Comparison of ENCODE assay signal across 8 cellular contexts in genomic region chr15:72227720-72228119, GRCh38. TPM values are rescaled to one million over a fixed set of nuclear protein-coding genes. Genes with fewer than 3 reads are reported as not detected.
DNase-seq lines count a peak whose midpoint lies in the region; ATAC-seq, FAIRE-seq and TF ChIP-seq lines count a peak whose summit lies in the region.

No MANE protein-coding gene starts in this region.

- no peak for TF ChIP-seq EP300 in SK-N-SH (IDR thresholded peaks at IDR 0.05; ENCODE audit: borderline replicate concordance in 1 of 2, low read depth in 1 of 2, low read length in 1 of 2)

- CTCF ChIA-PET in SK-N-SH (lab: Yijun Ruan, JAX) = interaction anchor here (1.1 to 3.2 kb wide), 6 partner anchors 12 to 41 kb away, joined by 3 to 35 read pairs (median 15); partner anchors contain the start of gene GRAMD2A

- peak overlapping the region; percentile 96 for H3K9ac ChIP-seq in SK-N-SH

- H3K9me3 ChIP-seq in SK-N-SH (no peaks in the 10 kb centered on the region), small intestine (ENCODE audit: control insufficient read depth, low read depth) (no peaks in the 10 kb centered on the region)

- no peaks in the 10 kb centered on the region for H3K9me2 ChIP-seq in SK-N-SH

- H3K4me3 ChIP-seq in SK-N-SH (ENCODE audit: low read depth in 2 of 2, low read length in 1 of 2) = peak overlapping the region; percentile 88 to 90
- H3K4me3 ChIP-seq in epithelial cell of esophagus (ENCODE audit: low read length) = peak overlapping the region; percentile 96
- H3K4me3 ChIP-seq in small intestine (ENCODE audit: low read depth in 1 of 2, low read length in 2 of 2) = no peak overlapping the region

- H3F3A ChIP-seq in SK-N-SH (replicated peaks; ENCODE audit: insufficient read depth) = peaks cover 72% of the 10 kb centered on the region

- TF ChIP-seq RAD21 in SK-N-SH (IDR thresholded peaks at IDR 0.05; ENCODE audit: low read length) = no peak

- no peak overlapping the region for H2AFZ ChIP-seq in SK-N-SH (ENCODE audit: low read depth)

- peaks cover 40 to 58% of the 10 kb centered on the region in 2 experiments for H3K4me1 ChIP-seq in SK-N-SH (ENCODE audit: control insufficient read depth in 1 of 2, insufficient read depth in 2 of 2, low read depth in 1 of 2, low read length in 1 of 2)
- H3K4me1 ChIP-seq in small intestine (ENCODE audit: control insufficient read depth in 2 of 2, insufficient read depth in 1 of 2, low read depth in 1 of 2, low read length in 1 of 2) = peaks cover 13 to 19% of the 10 kb centered on the region in 2 donors

- FAIRE-seq in small intestine (lab: Jason Lieb, UNC) = no peak

- no peak for ATAC-seq in SK-N-SH treated with all-trans-retinoic acid at 6 μM for 48 hours

- 40% methylated on average over 4 of the region's 4 CpGs for WGBS in SK-N-SH (ENCODE audit: low lambda C conversion rate)
- 57 to 78% (median 60%) methylated on average over 4 of the region's 4 CpGs for WGBS in small intestine, 3 donors

- H3K4me2 ChIP-seq in SK-N-SH = peak overlapping the region; percentile 93

- no peaks in the 10 kb centered on the region for H3K27me3 ChIP-seq in SK-N-SH (ENCODE audit: insufficient read depth)
- H3K27me3 ChIP-seq in small intestine (ENCODE audit: control insufficient read depth in 2 of 2, insufficient read depth in 2 of 2, low read length in 2 of 2) = no peaks in the 10 kb centered on the region

- H3K36me3 ChIP-seq in SK-N-SH (replicated peaks in 1 of 2; ENCODE audit: control insufficient read depth in 1 of 2, insufficient read depth in 2 of 2, low read length in 1 of 2) = peaks cover 22 to 30% of the 10 kb centered on the region in 2 experiments
- no peaks in the 10 kb centered on the region for H3K36me3 ChIP-seq in small intestine (ENCODE audit: control insufficient read depth in 2 of 2, insufficient read depth in 2 of 2, low read length in 2 of 2)

- H3K27ac ChIP-seq in SK-N-SH (ENCODE audit: low read depth in 2 of 2, low read length in 1 of 2) = peak overlapping the region; percentile 89 to 96
- H3K27ac ChIP-seq in small intestine (ENCODE audit: low read depth in 1 of 2, low read length in 1 of 2) = peak overlapping the region; percentile 33 to 57

- peaks cover 92% of the 10 kb centered on the region for H3K79me2 ChIP-seq in SK-N-SH (ENCODE audit: insufficient read depth)

- DNase-seq in SK-N-SH (no peak), SKM-1 (lab: John Stamatoyannopoulos, UW; ENCODE audit: unreplicated experiment) (peak; percentile 39), epithelial cell of esophagus (ENCODE audit: low read depth) (no peak), small intestine (no peak), cerebellar cortex (ENCODE audit: low spot score) (no peak), NCI-H345 (lab: John Stamatoyannopoulos, UW) (no peak)
- no peak for DNase-seq in activated effector memory CD4-positive, alpha-beta T cell treated with anti-CD3 and anti-CD28 coated beads, Interleukin-2, amount 50 U/mL, for 16 hours

- H4K20me1 ChIP-seq in SK-N-SH (ENCODE audit: insufficient read depth) = peaks cover 68% of the 10 kb centered on the region

- TF ChIP-seq CTCF in SK-N-SH (IDR thresholded peaks at IDR 0.05) (no peak), epithelial cell of esophagus (IDR thresholded peaks at IDR 0.05; ENCODE audit: insufficient read depth, low read depth, low read length, missing control alignments) (no peak)

- POLR2A ChIA-PET in SK-N-SH (lab: Yijun Ruan, JAX) = interaction anchor here (0.6 to 2.3 kb wide), 3 partner anchors 11 to 1603 kb away, joined by 6 to 10 read pairs (median 8); no protein-coding TSS in a partner anchor

TF ChIP-seq in SK-N-SH, 30 proteins besides CTCF, POLR2A, EP300 and RAD21:
- no peak for TF ChIP-seq SIN3A (IDR thresholded peaks at IDR 0.05; ENCODE audit: borderline replicate concordance, low read depth, low read length)
- TF ChIP-seq NFIC (IDR thresholded peaks at IDR 0.05; ENCODE audit: borderline replicate concordance) = no peak
- TF ChIP-seq, protein P1, sequence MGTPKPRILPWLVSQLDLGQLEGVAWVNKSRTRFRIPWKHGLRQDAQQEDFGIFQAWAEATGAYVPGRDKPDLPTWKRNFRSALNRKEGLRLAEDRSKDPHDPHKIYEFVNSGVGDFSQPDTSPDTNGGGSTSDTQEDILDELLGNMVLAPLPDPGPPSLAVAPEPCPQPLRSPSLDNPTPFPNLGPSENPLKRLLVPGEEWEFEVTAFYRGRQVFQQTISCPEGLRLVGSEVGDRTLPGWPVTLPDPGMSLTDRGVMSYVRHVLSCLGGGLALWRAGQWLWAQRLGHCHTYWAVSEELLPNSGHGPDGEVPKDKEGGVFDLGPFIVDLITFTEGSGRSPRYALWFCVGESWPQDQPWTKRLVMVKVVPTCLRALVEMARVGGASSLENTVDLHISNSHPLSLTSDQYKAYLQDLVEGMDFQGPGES (IDR thresholded peaks at IDR 0.05; ENCODE audit: low read depth, low read length) = no peak

TF ChIP-seq in SK-N-SH treated with all-trans-retinoic acid at 6 μM for 48 hours, 23 proteins besides CTCF, POLR2A, EP300 and RAD21:
- TF ChIP-seq ESRRG (CRISPR knock-in tag; IDR thresholded peaks at IDR 0.05) = no peak
- no peak for TF ChIP-seq ZNF70 (CRISPR knock-in tag; IDR thresholded peaks at IDR 0.05)
- TF ChIP-seq, protein P2, sequence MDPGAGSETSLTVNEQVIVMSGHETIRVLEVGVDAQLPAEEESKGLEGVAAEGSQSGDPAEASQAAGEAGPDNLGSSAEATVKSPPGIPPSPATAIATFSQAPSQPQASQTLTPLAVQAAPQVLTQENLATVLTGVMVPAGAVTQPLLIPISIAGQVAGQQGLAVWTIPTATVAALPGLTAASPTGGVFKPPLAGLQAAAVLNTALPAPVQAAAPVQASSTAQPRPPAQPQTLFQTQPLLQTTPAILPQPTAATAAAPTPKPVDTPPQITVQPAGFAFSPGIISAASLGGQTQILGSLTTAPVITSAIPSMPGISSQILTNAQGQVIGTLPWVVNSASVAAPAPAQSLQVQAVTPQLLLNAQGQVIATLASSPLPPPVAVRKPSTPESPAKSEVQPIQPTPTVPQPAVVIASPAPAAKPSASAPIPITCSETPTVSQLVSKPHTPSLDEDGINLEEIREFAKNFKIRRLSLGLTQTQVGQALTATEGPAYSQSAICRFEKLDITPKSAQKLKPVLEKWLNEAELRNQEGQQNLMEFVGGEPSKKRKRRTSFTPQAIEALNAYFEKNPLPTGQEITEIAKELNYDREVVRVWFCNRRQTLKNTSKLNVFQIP (CRISPR knock-in tag; IDR thresholded peaks at IDR 0.05; ENCODE audit: borderline replicate concordance, low read depth) = no peak
- no peak for TF ChIP-seq ZC3H10 (CRISPR knock-in tag; IDR thresholded peaks at IDR 0.05)
- no peak for TF ChIP-seq TCF4 (CRISPR knock-in tag; IDR thresholded peaks at IDR 0.05; ENCODE audit: borderline replicate concordance)
- TF ChIP-seq ZFP30 (CRISPR knock-in tag; IDR thresholded peaks at IDR 0.05) = no peak
- no peak for TF ChIP-seq PATZ1 (CRISPR knock-in tag; IDR thresholded peaks at IDR 0.05; ENCODE audit: borderline replicate concordance)
- TF ChIP-seq, protein P3, sequence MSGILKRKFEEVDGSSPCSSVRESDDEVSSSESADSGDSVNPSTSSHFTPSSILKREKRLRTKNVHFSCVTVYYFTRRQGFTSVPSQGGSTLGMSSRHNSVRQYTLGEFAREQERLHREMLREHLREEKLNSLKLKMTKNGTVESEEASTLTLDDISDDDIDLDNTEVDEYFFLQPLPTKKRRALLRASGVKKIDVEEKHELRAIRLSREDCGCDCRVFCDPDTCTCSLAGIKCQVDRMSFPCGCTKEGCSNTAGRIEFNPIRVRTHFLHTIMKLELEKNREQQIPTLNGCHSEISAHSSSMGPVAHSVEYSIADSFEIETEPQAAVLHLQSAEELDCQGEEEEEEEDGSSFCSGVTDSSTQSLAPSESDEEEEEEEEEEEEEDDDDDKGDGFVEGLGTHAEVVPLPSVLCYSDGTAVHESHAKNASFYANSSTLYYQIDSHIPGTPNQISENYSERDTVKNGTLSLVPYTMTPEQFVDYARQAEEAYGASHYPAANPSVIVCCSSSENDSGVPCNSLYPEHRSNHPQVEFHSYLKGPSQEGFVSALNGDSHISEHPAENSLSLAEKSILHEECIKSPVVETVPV (CRISPR knock-in tag; IDR thresholded peaks at IDR 0.05) = no peak
- no peak for TF ChIP-seq SNAI2 (CRISPR knock-in tag; IDR thresholded peaks at IDR 0.05)

RNA-seq across cellular contexts. Expression of gene PKM, which starts 3.3 kb away (rescaled TPM):
- polyA plus RNA-seq in SK-N-SH (2012; rRNA removed) (1,453 and 1,539 TPM in 2 replicates), small intestine (100 to 1,000 TPM; 243 to 362 (median 254) TPM)
- 1,382 and 1,692 TPM in 2 replicates for polyA plus RNA-seq in SK-N-SH (2012; cell fraction: cytosol; rRNA removed)
- polyA plus RNA-seq in SK-N-SH (2012; cell fraction: nucleus; rRNA removed) = 1,500 and 1,629 TPM in 2 replicates

RNA-seq across cellular contexts. Expression of gene GRAMD2A, which starts 30.1 kb away (rescaled TPM):
- polyA plus RNA-seq in SK-N-SH (2012; rRNA removed) (0.06 and 0.10 TPM in 2 replicates), small intestine (1 to 10 TPM in 2 of 3 donors, under 1 TPM in 1; 0.67 to 7.0 (median 1.4) TPM)
- polyA plus RNA-seq in SK-N-SH (2012; cell fraction: cytosol; rRNA removed) = 0.05 and 0.17 TPM in 2 replicates
- polyA plus RNA-seq in SK-N-SH (2012; cell fraction: nucleus; rRNA removed) = 0.06 and 0.07 TPM in 2 replicates

RNA-seq across cellular contexts. Expression of gene PARP6, which starts 44.6 kb away (rescaled TPM):
- polyA plus RNA-seq in SK-N-SH (2012; rRNA removed) = 57.7 and 76.6 TPM in 2 replicates
- polyA plus RNA-seq in SK-N-SH (2012; cell fraction: cytosol; rRNA removed) = 35.6 and 38.4 TPM in 2 replicates
- polyA plus RNA-seq in SK-N-SH (2012; cell fraction: nucleus; rRNA removed) = 290 and 367 TPM in 2 replicates
- 10 to 100 TPM; 22.7 to 81.2 (median 73.0) TPM for polyA plus RNA-seq in small intestine

Comparison
In these comparisons a context has a peak if more than half of its experiments do, and no peak if none do; other contexts are left out.
1. H3K4me3 ChIP-seq: peak in SK-N-SH (2 of 2) and epithelial cell of esophagus (single experiment); none in small intestine (0 of 2).